In the genomic region with DNA sequence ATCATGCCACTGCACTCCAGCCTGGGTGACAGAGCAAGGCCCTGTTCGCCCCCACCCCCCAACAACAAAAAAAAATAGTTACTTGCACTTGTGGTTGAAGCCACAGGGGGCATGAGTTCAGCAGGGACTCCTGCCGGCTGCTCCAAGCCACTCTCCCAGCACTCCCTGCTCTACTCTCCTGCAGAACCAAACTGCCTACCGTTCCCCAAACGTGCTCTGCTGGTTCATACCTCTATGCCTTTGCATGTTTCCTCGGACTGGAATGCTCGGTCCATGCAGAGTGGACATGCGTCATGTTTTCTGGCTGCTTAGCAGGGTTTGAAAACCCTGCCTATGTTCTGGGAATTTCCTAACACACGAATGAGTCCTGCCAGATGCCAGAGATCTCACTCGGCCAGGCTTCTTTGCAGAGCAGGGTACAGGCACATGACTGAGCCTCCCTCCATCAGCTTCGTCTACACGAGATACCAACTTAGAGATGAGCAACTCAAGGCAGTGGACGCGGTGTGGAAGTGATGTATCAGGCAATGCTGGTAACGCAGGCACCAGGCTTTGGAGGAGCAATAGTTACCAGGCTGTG, we compare ENCODE assay signal across 13 cellular contexts. TPM values are rescaled to one million over a fixed set of nuclear protein-coding genes. Genes with fewer than 3 reads are reported as not detected.
DNase-seq lines count a peak whose midpoint lies in the region; ATAC-seq, FAIRE-seq and TF ChIP-seq lines count a peak whose summit lies in the region.
"Had no signal": no experiment of that assay in that cellular context is flagged by ENCODE, and none has a peak within 500 bp of the region (broad histone marks: within the 10 kb centered on the region; RNA-seq: fewer than 3 reads in every experiment).

No MANE protein-coding gene starts in this region.

- no peaks in the 10 kb centered on the region for H3K4me1 ChIP-seq in A549

- FAIRE-seq in A549 (lab: Jason Lieb, UNC) = no peak

- H3K4me3 ChIP-seq in A549 = no peak overlapping the region
- H3K4me3 ChIP-seq in fibroblast of pulmonary artery (replicated peaks; ENCODE audit: low read depth, low read length) = no peak overlapping the region
- H3K4me3 ChIP-seq: skin epidermis had no signal

- no peak for TF ChIP-seq EP300 in A549 (IDR thresholded peaks at IDR 0.05)

- DNase-seq in A549 (ENCODE audit: low read depth in 1 of 2, low spot score in 1 of 2) = peak in 1 of 2 experiments; percentile 33
- DNase-seq in H4 (ENCODE audit: low spot score) = peak; percentile 21
- peak; percentile 40 for DNase-seq in RKO (ENCODE audit: low spot score)
- peak; percentile 6 for DNase-seq in fibroblast of pulmonary artery (ENCODE audit: low read depth)
- DNase-seq in foreskin melanocyte = no peak
- no peak for DNase-seq in NCI-H748 (lab: John Stamatoyannopoulos, UW; ENCODE audit: unreplicated experiment)
- no peak for DNase-seq in posterior vena cava (ENCODE audit: low spot score)
- no peak for DNase-seq in cardiac septum (ENCODE audit: low spot score)
- DNase-seq: activated CD4-positive, alpha-beta T cell treated with anti-CD3 and anti-CD28 coated beads, Interleukin-2, amount 10 ng/mL, durations not matched to agents 7 days and 5 days; activated naive CD4-positive, alpha-beta T cell treated with anti-CD3 and anti-CD28 coated beads for 36 hours; cortex of kidney; Right ventricle myocardium superior had no signal

- no peak for TF ChIP-seq POLR2A in A549 (IDR thresholded peaks at IDR 0.05; ENCODE audit: low read length)

- ATAC-seq in A549 = peak; percentile 45 to 59; a peak in 3 of 6 replicates

- intact Hi-C loops in posterior vena cava (cut with DNase I) = no loop called here
- intact Hi-C loops in cardiac septum (cut with DNase I) = loop anchor here (10.0 kb wide), 1 partner anchor 144 kb away; no protein-coding TSS in a partner anchor

- no peak overlapping the region for H3K4me2 ChIP-seq in A549

- POLR2A ChIA-PET in A549 (lab: Yijun Ruan, JAX) = no interaction called here

- no peaks in the 10 kb centered on the region for H3K9me3 ChIP-seq in A549

- CTCF ChIA-PET in A549 (lab: Yijun Ruan, JAX) = no interaction called here

- TF ChIP-seq CTCF in A549 (IDR thresholded peaks at IDR 0.05) (no peak), fibroblast of pulmonary artery (IDR thresholded peaks at IDR 0.05; ENCODE audit: low read length, missing control alignments) (no peak)

- H3K27ac ChIP-seq in A549 = no peak overlapping the region
- H3K27ac ChIP-seq: skin epidermis had no signal

- 68% methylated on average over 14 of the region's 14 CpGs for WGBS in A549 (ENCODE audit: missing lambda C conversion rate)

- no peak for TF ChIP-seq RAD21 in A549 (conservative IDR thresholded peaks at IDR 0.05 in 1 of 2, IDR thresholded peaks at IDR 0.05 in 1 of 2)

TF ChIP-seq in A549, 52 proteins besides CTCF, POLR2A, EP300 and RAD21:
- no peak for TF ChIP-seq ZFP36 (IDR thresholded peaks at IDR 0.05; ENCODE audit: borderline replicate concordance, partially characterized antibody)
- TF ChIP-seq RFX5 (IDR thresholded peaks at IDR 0.05) = no peak
- no peak for TF ChIP-seq ESRRA (IDR thresholded peaks at IDR 0.05; ENCODE audit: borderline replicate concordance, low read length)
- no peak for TF ChIP-seq EHMT2 (IDR thresholded peaks at IDR 0.05; ENCODE audit: low read depth)
- TF ChIP-seq CBX2 (IDR thresholded peaks at IDR 0.05; ENCODE audit: borderline replicate concordance, low read depth) = no peak
- no peak for TF ChIP-seq FOSB (CRISPR knock-in tag; IDR thresholded peaks at IDR 0.05)
- no peak for TF ChIP-seq HEYL (CRISPR knock-in tag; IDR thresholded peaks at IDR 0.05)
- no peak for TF ChIP-seq FOXS1 (CRISPR knock-in tag; IDR thresholded peaks at IDR 0.05)
- TF ChIP-seq BHLHE40 (IDR thresholded peaks at IDR 0.05; ENCODE audit: low read depth, low read length) = no peak
- TF ChIP-seq RNF2 (IDR thresholded peaks at IDR 0.05; ENCODE audit: borderline replicate concordance, low read depth) = no peak
- no peak for TF ChIP-seq JUN (IDR thresholded peaks at IDR 0.05)
- no peak for TF ChIP-seq NFE2L2 (conservative IDR thresholded peaks at IDR 0.05; ENCODE audit: low read length)
- TF ChIP-seq NR3C1 (IDR thresholded peaks at IDR 0.05) = no peak
- TF ChIP-seq CEBPB (IDR thresholded peaks at IDR 0.05) = no peak
- no peak for TF ChIP-seq ZSCAN20 (CRISPR knock-in tag; IDR thresholded peaks at IDR 0.05)
- TF ChIP-seq HOXA7 (CRISPR knock-in tag; IDR thresholded peaks at IDR 0.05) = no peak
- no peak for TF ChIP-seq POLR2AphosphoS2 (conservative IDR thresholded peaks at IDR 0.05; ENCODE audit: low read length)

RNA-seq across cellular contexts. Expression of a gene that starts 8.5 kb away (rescaled TPM):
- 17.8 and 23.3 TPM in 2 replicates for polyA plus RNA-seq in A549 (2011; rRNA removed)
- polyA plus RNA-seq in A549 (2012; cell fraction: cytosol; rRNA removed) = 12.6 and 15.6 TPM in 2 replicates
- 8.6 and 9.3 TPM in 2 replicates for polyA plus RNA-seq in A549 (2012; cell fraction: nucleus; rRNA removed)
- 14.0 to 17.2 TPM (median 14.1 TPM) in 3 replicates for polyA plus RNA-seq in A549 (2017; fragmentation: RNase III; extraction: RNeasy Plus Mini Kit Qiagen cat#74134 plus additional on column Dnase treatment)
- polyA minus RNA-seq in A549 (2011; rRNA and poly(A)+ RNA removed) = 35.4 and 46.5 TPM in 2 replicates
- 13.7 and 16.5 TPM in 2 replicates for total RNA-seq in H4 (2014; rRNA removed; shearing (Covaris generic))
- total RNA-seq in posterior vena cava = 1 to 10 TPM; 3.8 to 7.0 TPM
- 4.4 TPM for total RNA-seq in cardiac septum

RNA-seq across cellular contexts. Expression of a gene that starts 9.9 kb away (rescaled TPM):
- polyA plus RNA-seq in A549 (2011; rRNA removed) (17.7 and 30.3 TPM in 2 replicates), A549 (2017; fragmentation: RNase III; extraction: RNeasy Plus Mini Kit Qiagen cat#74134 plus additional on column Dnase treatment) (14.2 to 14.8 TPM (median 14.7 TPM) in 3 replicates)
- 9.0 and 10.4 TPM in 2 replicates for polyA plus RNA-seq in A549 (2012; cell fraction: cytosol; rRNA removed)
- polyA plus RNA-seq in A549 (2012; cell fraction: nucleus; rRNA removed) = 5.0 and 5.4 TPM in 2 replicates
- polyA minus RNA-seq in A549 (2011; rRNA and poly(A)+ RNA removed) = 6.5 and 6.6 TPM in 2 replicates
- total RNA-seq in H4 (2014; rRNA removed; shearing (Covaris generic)) = 10.3 and 12.8 TPM in 2 replicates
- total RNA-seq in posterior vena cava (10 to 100 TPM; 14.9 to 16.8 TPM), cardiac septum (22.5 TPM)

Comparison
In these comparisons a context has a peak if more than half of its experiments do, and no peak if none do; other contexts are left out.
1. DNase-seq: peak in H4 (single experiment), RKO (single experiment) and fibroblast of pulmonary artery (single experiment); none in foreskin melanocyte (single experiment), NCI-H748 (single experiment), posterior vena cava (single experiment) and cardiac septum (single experiment).